ENCODE assay signal across 8 cellular contexts in genomic region chr1:155909894-155910293, GRCh38. TPM values are rescaled to one million over a fixed set of nuclear protein-coding genes. Genes with fewer than 3 reads are reported as not detected.
DNase-seq lines count a peak whose midpoint lies in the region; TF ChIP-seq lines count a peak whose summit lies in the region.

No MANE protein-coding gene starts in this region.

- peak overlapping the region; percentile 97 for H3K4me2 ChIP-seq in BLaER1

- no peaks in the 10 kb centered on the region for H3K27me3 Mint-ChIP-seq in chondrocyte (ENCODE audit: low read depth)

- H3K9me3 Mint-ChIP-seq in chondrocyte (ENCODE audit: low read depth), result no peaks in the 10 kb centered on the region

- 0 out of 2 replicates have a peak, but pooled peaks cover 9% of the 10 kb centered on the region for H4K20me1 ChIP-seq in BLaER1

- H3K36me3 Mint-ChIP-seq in chondrocyte (ENCODE audit: low read depth), result peaks cover 14% of the 10 kb centered on the region

- H3K4me1 ChIP-seq in BLaER1 (peaks cover 21% of the 10 kb centered on the region), mucosa of rectum (ENCODE audit: control insufficient read depth in 2 of 2, insufficient read depth in 2 of 2, low read length in 2 of 2) (peaks cover 3 to 10% of the 10 kb centered on the region in 2 donors)

- DNase-seq in NOMO-1 (lab: John Stamatoyannopoulos, UW; ENCODE audit: unreplicated experiment in 2 of 2) (peak; percentile 53 to 84), chondrocyte (ENCODE audit: low spot score) (no peak), midbrain (lab: John Stamatoyannopoulos, UW) (no peak), GM20000 (ENCODE audit: low spot score) (no peak), HK-2 (ENCODE audit: unreplicated experiment) (no peak), dedifferentiated amniotic fluid mesenchymal stem cell (ENCODE audit: extremely low spot score) (no peak)

- H3K9me3 ChIP-seq in BLaER1 (no peaks in the 10 kb centered on the region), mucosa of rectum (ENCODE audit: control insufficient read depth in 2 of 2, low read length in 2 of 2) (no peaks in the 10 kb centered on the region)

- TF ChIP-seq CTCF in chondrocyte (IDR thresholded peaks at IDR 0.05) (no peak), GM20000 (IDR thresholded peaks at IDR 0.05; ENCODE audit: extremely low read depth, missing control alignments) (no peak)

- peak overlapping the region; percentile 74; the same call in 1 of the 2 replicates for H3K4me3 ChIP-seq in BLaER1
- peak overlapping the region; percentile 88 to 92 for H3K4me3 ChIP-seq in mucosa of rectum (ENCODE audit: low read length in 2 of 2)

- H3K4me1 Mint-ChIP-seq in chondrocyte (ENCODE audit: low read depth), result peaks cover 28% of the 10 kb centered on the region

- H3K9ac ChIP-seq in BLaER1, result no peak overlapping the region
- no peak overlapping the region for H3K9ac ChIP-seq in mucosa of rectum (ENCODE audit: low read depth in 1 of 2, low read length in 2 of 2)

- H3K4me3 Mint-ChIP-seq in chondrocyte (ENCODE audit: unreplicated experiment), result peak overlapping the region; percentile 87

- H3K36me3 ChIP-seq in BLaER1, result peaks cover 74% of the 10 kb centered on the region
- peaks cover 21 to 32% of the 10 kb centered on the region in 2 donors for H3K36me3 ChIP-seq in mucosa of rectum (ENCODE audit: control insufficient read depth in 2 of 2, insufficient read depth in 2 of 2, low read length in 2 of 2)

- H3K27ac Mint-ChIP-seq in chondrocyte (ENCODE audit: unreplicated experiment), result peak overlapping the region; percentile 99

- H3K27ac ChIP-seq in BLaER1, result no peak overlapping the region
- peak overlapping the region; percentile 88 to 89 for H3K27ac ChIP-seq in mucosa of rectum (ENCODE audit: low read depth in 2 of 2, low read length in 2 of 2)

- H3K27me3 ChIP-seq in BLaER1 (no peaks in the 10 kb centered on the region), mucosa of rectum (ENCODE audit: control insufficient read depth in 2 of 2, insufficient read depth in 2 of 2, low read length in 2 of 2) (no peaks in the 10 kb centered on the region)

RNA-seq across cellular contexts. Expression of gene RIT1, which starts 1.3 kb away (rescaled TPM):
- total RNA-seq in chondrocyte, result 39.8 to 52.2 TPM (median 51.4 TPM) in 3 replicates

RNA-seq across cellular contexts. Expression of gene KHDC4, which starts 24.3 kb away (rescaled TPM):
- 32.3 to 43.2 TPM (median 35.2 TPM) in 3 replicates for total RNA-seq in chondrocyte

RNA-seq across cellular contexts. Expression of gene RXFP4, which starts 31.5 kb away (rescaled TPM):
- total RNA-seq in chondrocyte, result not detected in 3 replicates

RNA-seq across cellular contexts. Expression of gene SYT11, which starts 50.5 kb away (rescaled TPM):
- 3.4 to 5.3 TPM (median 4.9 TPM) in 3 replicates for total RNA-seq in chondrocyte

RNA-seq across cellular contexts. Expression of gene GON4L, which starts 52.9 kb away (rescaled TPM):
- total RNA-seq in chondrocyte, result 40.1 to 46.9 TPM (median 46.5 TPM) in 3 replicates

Comparison
In these comparisons a context has a peak if more than half of its experiments do, and no peak if none do; other contexts are left out.
1. DNase-seq: peak in NOMO-1 (2 of 2); none in chondrocyte (single experiment), midbrain (single experiment), GM20000 (single experiment), HK-2 (single experiment) and dedifferentiated amniotic fluid mesenchymal stem cell (single experiment).